In the genomic region with DNA sequence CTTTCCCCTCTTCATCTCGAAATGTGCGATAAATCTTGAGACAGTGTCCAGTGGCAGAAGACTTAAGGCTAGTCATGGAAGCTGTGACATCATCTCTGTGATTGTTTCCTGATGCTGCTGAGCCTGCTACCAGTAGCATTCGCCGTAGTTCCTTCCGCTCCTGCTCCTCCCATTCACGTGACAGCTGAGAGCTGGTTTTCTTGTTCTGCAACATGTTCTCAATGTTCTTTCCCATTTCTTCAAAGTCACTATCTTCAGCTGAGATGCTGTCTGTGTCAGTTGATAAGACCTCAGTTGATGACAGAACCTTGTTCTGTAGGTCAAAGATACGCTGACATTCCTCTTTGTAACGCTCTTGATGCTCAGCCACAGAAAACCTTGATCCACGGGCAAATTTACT, we compare ENCODE assay signal across 11 cellular contexts. TPM values are rescaled to one million over a fixed set of nuclear protein-coding genes. Genes with fewer than 3 reads are reported as not detected.
"Had no signal": no experiment of that assay in that cellular context is flagged by ENCODE, and none has a peak within 500 bp of the region (broad histone marks: within the 10 kb centered on the region; RNA-seq: fewer than 3 reads in every experiment).

No MANE protein-coding gene starts in this region.

- FAIRE-seq: HTR-8/SVneo had no signal

- DNase-seq: GM23248, GOT3, H7, HFFc6, KG1 had no signal

- H3K36me3 ChIP-seq: HAP-1 had no signal

- H3K36me3 Mint-ChIP-seq: IgD-negative memory B cell had no signal

- H3K4me3 Mint-ChIP-seq: HFFc6, IgD-negative memory B cell had no signal

- H3K4me1 Mint-ChIP-seq: IgD-negative memory B cell had no signal

- H3K27ac Mint-ChIP-seq: HFFc6, IgD-negative memory B cell had no signal

- H3K27me3 Mint-ChIP-seq: IgD-negative memory B cell had no signal

- H3K4me3 ChIP-seq: GM23248, HAP-1 had no signal

- ATAC-seq: HCT116 had no signal

RNA-seq across cellular contexts. Expression of gene TAF1L, which starts 3.5 kb away (rescaled TPM):
- total RNA-seq: GM23248, H4, H7, HFFc6, HT-29 had no signal
